In genomic region chr5:96247097-96247675, GRCh38 we compare ENCODE assay signal across 10 cellular contexts.
DNase-seq lines count a peak whose midpoint lies in the region; ATAC-seq and TF ChIP-seq lines count a peak whose summit lies in the region.
"Had no signal": no experiment of that assay in that cellular context is flagged by ENCODE, and none has a peak within 500 bp of the region (broad histone marks: within the 10 kb centered on the region; RNA-seq: fewer than 3 reads in every experiment).

No MANE protein-coding gene starts in this region.

- peaks cover 2 to 19% of the 10 kb centered on the region in 2 experiments; a peak in 2 of 4 replicates for H3K79me1 ChIP-seq in IMR-90 (ENCODE audit: low read depth in 1 of 2, low read length in 2 of 2)

- peak overlapping the region; percentile 78 for H3K23ac ChIP-seq in IMR-90 (ENCODE audit: low read depth, low read length)

- H2AFZ ChIP-seq in IMR-90 (replicated peaks; ENCODE audit: low read length, poor library complexity), result peak overlapping the region; percentile 82

- H2AK9ac ChIP-seq in IMR-90 (replicated peaks; ENCODE audit: low read depth, low read length, poor library complexity), result peak overlapping the region; percentile 4

- no TSS peak for BruUV-seq in IMR-90 (replicated peaks; lab: Mats Ljungman, UMichigan)

- TF ChIP-seq RAD21 in IMR-90 (IDR thresholded peaks at IDR 0.05; ENCODE audit: low read length), result no peak

- H4K20me1 ChIP-seq in IMR-90 (ENCODE audit: insufficient read depth, low read length), result no peaks in the 10 kb centered on the region

- H3K27me3 ChIP-seq in IMR-90 (ENCODE audit: control insufficient read depth, insufficient read depth, low read length), result no peaks in the 10 kb centered on the region
- H3K27me3 ChIP-seq: dorsolateral prefrontal cortex had no signal

- CTCF ChIA-PET in IMR-90 (lab: Yijun Ruan, JAX), result no interaction called here

- peak overlapping the region; percentile 38 for H2AK5ac ChIP-seq in IMR-90 (ENCODE audit: low read depth, low read length)

- H3K9me3 ChIP-seq in IMR-90 (ENCODE audit: control insufficient read depth, insufficient read depth, low read length), result no peaks in the 10 kb centered on the region

- 33% methylated on average over 1 of the region's 4 CpGs; no CpG with 5 or more reads in 1 of the 2 experiments for WGBS in IMR-90 (ENCODE audit: extremely low coverage in 2 of 2, insufficient read length in 1 of 2), 2 experiments

- no peak for TF ChIP-seq POLR2A in IMR-90 (IDR thresholded peaks at IDR 0.05; ENCODE audit: low read depth, low read length)

- peak overlapping the region; percentile 75 for H3K18ac ChIP-seq in IMR-90 (ENCODE audit: low read depth, low read length)

- H2BK5ac ChIP-seq in IMR-90 (ENCODE audit: low read depth, low read length, poor library complexity, severe bottlenecking), result peak overlapping the region; percentile 90

- ATAC-seq in IMR-90 (ENCODE audit: low read depth), result peak; percentile 54
- ATAC-seq in GM19023 (IDR thresholded peaks at IDR 0.05; ENCODE audit: unreplicated experiment), result no peak
- ATAC-seq: natural killer cell treated with Interleukin-12 subunit alpha and Interleukin-12 subunit beta and Interleukin-15 and Interleukin-18, amount 100 ng/mL, for 72 hours had no signal

- peak overlapping the region; percentile 36 for H2BK15ac ChIP-seq in IMR-90 (ENCODE audit: low read depth, low read length)

- H3K36me3 ChIP-seq in IMR-90 (ENCODE audit: control insufficient read depth, insufficient read depth, low read length), result no peaks in the 10 kb centered on the region

- peak overlapping the region; percentile 96 for H2BK20ac ChIP-seq in IMR-90 (ENCODE audit: low read depth, low read length)

- H4K5ac ChIP-seq in IMR-90 (ENCODE audit: low read depth, low read length), result peak overlapping the region; percentile 98

- H4K91ac ChIP-seq in IMR-90 (ENCODE audit: insufficient read depth, low read depth, low read length), result peak overlapping the region; percentile 91

- peaks cover 18% of the 10 kb centered on the region for H3K9me1 ChIP-seq in IMR-90 (ENCODE audit: insufficient read depth, low read length)

- peak overlapping the region; percentile 95 for H3K27ac ChIP-seq in IMR-90 (ENCODE audit: insufficient read depth, low read length)
- H3K27ac ChIP-seq in caudate nucleus (ENCODE audit: low read depth, low read length), result peak overlapping the region; percentile 18

- DNase-seq in IMR-90 (peak; percentile 78), caudate nucleus (lab: John Stamatoyannopoulos, UW) (peak in 2 of 61 donors; percentile 4 to 12), left kidney (ENCODE audit: low read depth, low spot score) (peak; percentile 55), stromal cell of bone marrow (ENCODE audit: low read depth) (peak; percentile 88), NCI-H82 (lab: John Stamatoyannopoulos, UW) (no peak), amniotic stem cell (lab: John Stamatoyannopoulos, UW) (no peak), A172 (ENCODE audit: low spot score) (no peak)
- DNase-seq: dorsolateral prefrontal cortex had no signal

- peak overlapping the region; percentile 71 for H3K14ac ChIP-seq in IMR-90 (replicated peaks; ENCODE audit: low read depth, low read length)

- peak overlapping the region; percentile 77 for H3K56ac ChIP-seq in IMR-90 (ENCODE audit: extremely low read depth, insufficient read depth, low read length)

- H3K4ac ChIP-seq in IMR-90 (ENCODE audit: low read depth, low read length), result peak overlapping the region; percentile 91

- TF ChIP-seq CTCF in IMR-90 (conservative IDR thresholded peaks at IDR 0.05; ENCODE audit: low read depth, low read length), result no peak

- H2BK120ac ChIP-seq in IMR-90 (ENCODE audit: low read depth, low read length), result peak overlapping the region; percentile 96

- in situ Hi-C loops in IMR-90 (cut with MboI; ENCODE audit: low sequenced_read_pairs), result no loop called here

- dilution Hi-C loops in IMR-90 (cut with HindIII; ENCODE audit: low sequenced_read_pairs, unreplicated experiment), result no loop called here

- H4K8ac ChIP-seq in IMR-90 (ENCODE audit: low read depth in 2 of 2, low read length in 2 of 2), result peak overlapping the region; percentile 65 to 79

- peaks cover 29% of the 10 kb centered on the region for H3K4me1 ChIP-seq in IMR-90 (ENCODE audit: control insufficient read depth, insufficient read depth, low read length)

- H3K4me3 ChIP-seq in IMR-90 (ENCODE audit: insufficient read depth, low read depth, low read length), result no peak overlapping the region

- POLR2A ChIA-PET in IMR-90 (lab: Charles Lee; ENCODE audit: unreplicated experiment), result interaction anchor here (0.6 kb wide), 1 partner anchor 288 kb away, joined by 5 read pairs; no protein-coding TSS in a partner anchor

- peak overlapping the region; percentile 36 for H3K4me2 ChIP-seq in IMR-90 (ENCODE audit: low read depth, low read length)

- intact Hi-C loops in IMR-90 (cut with micrococcal nuclease), result loop anchor here (5.0 kb wide), 1 partner anchor 225 kb away; no protein-coding TSS in a partner anchor

- H3K9ac ChIP-seq in IMR-90 (ENCODE audit: low read depth, low read length), result peak overlapping the region; percentile 85

TF ChIP-seq in IMR-90, 13 proteins besides CTCF, POLR2A, EP300 and RAD21:
- TF ChIP-seq MAFK (IDR thresholded peaks at IDR 0.05; ENCODE audit: low read depth, low read length), result no peak
- TF ChIP-seq ELK1 (IDR thresholded peaks at IDR 0.05; ENCODE audit: borderline replicate concordance, low read depth, low read length), result no peak
- no peak for TF ChIP-seq USF2 (IDR thresholded peaks at IDR 0.05; ENCODE audit: low read depth, low read length)
- no peak for TF ChIP-seq FOS (IDR thresholded peaks at IDR 0.05; ENCODE audit: low read depth, low read length)
- no peak for TF ChIP-seq MAZ (IDR thresholded peaks at IDR 0.05; ENCODE audit: borderline replicate concordance, low read depth, low read length)
- no peak for TF ChIP-seq NFE2L2 (IDR thresholded peaks at IDR 0.05; ENCODE audit: low read depth, low read length)
- no peak for TF ChIP-seq BHLHE40 (IDR thresholded peaks at IDR 0.05; ENCODE audit: low read depth, low read length)
- no peak for TF ChIP-seq SMC3 (IDR thresholded peaks at IDR 0.05; ENCODE audit: low read depth, low read length)
- TF ChIP-seq RFX5 (IDR thresholded peaks at IDR 0.05; ENCODE audit: low read depth, low read length), result no peak
- no peak for TF ChIP-seq RCOR1 (IDR thresholded peaks at IDR 0.05; ENCODE audit: insufficient replicate concordance, low read length)
- TF ChIP-seq CEBPB (IDR thresholded peaks at IDR 0.05; ENCODE audit: low read depth, low read length), result no peak
- no peak for TF ChIP-seq MXI1 (IDR thresholded peaks at IDR 0.05; ENCODE audit: borderline replicate concordance, low read depth, low read length)
- no peak for TF ChIP-seq CHD1 (IDR thresholded peaks at IDR 0.05; ENCODE audit: low read depth, low read length)

Comparison
In these comparisons a context has a peak if more than half of its experiments do, and no peak if none do; other contexts are left out.
1. DNase-seq: peak in IMR-90 (single experiment), left kidney (single experiment) and stromal cell of bone marrow (single experiment); none in NCI-H82 (single experiment), amniotic stem cell (single experiment) and A172 (single experiment).